8 cellular contexts compared by ENCODE assay signal in genomic region chr12:70049596-70050360, GRCh38.
DNase-seq lines count a peak whose midpoint lies in the region; ATAC-seq and TF ChIP-seq lines count a peak whose summit lies in the region.

No MANE protein-coding gene starts in this region.

- H3K4me1 ChIP-seq in upper lobe of right lung (no peaks in the 10 kb centered on the region), SJCRH30 (no peaks in the 10 kb centered on the region)

- no peaks in the 10 kb centered on the region for H3K36me3 Mint-ChIP-seq in central memory CD8-positive, alpha-beta T cell (ENCODE audit: insufficient read depth)

- no peak overlapping the region for H3K27ac ChIP-seq in upper lobe of right lung
- no peak overlapping the region for H3K27ac ChIP-seq in SJCRH30

- H3K4me3 Mint-ChIP-seq in central memory CD8-positive, alpha-beta T cell = peak overlapping the region; percentile 7

- no peaks in the 10 kb centered on the region for H3K9me3 Mint-ChIP-seq in central memory CD8-positive, alpha-beta T cell

- H3K27ac Mint-ChIP-seq in central memory CD8-positive, alpha-beta T cell (ENCODE audit: low read depth) = peak overlapping the region; percentile 64

- DNase-seq in GM10266 (ENCODE audit: extremely low spot score) = peak; percentile 45
- peak; percentile 29 for DNase-seq in GM20000 (ENCODE audit: low spot score)
- DNase-seq in central memory CD8-positive, alpha-beta T cell (ENCODE audit: low spot score in 2 of 2) = peak in 1 of 2 donors; percentile 51
- DNase-seq in upper lobe of right lung = no peak
- DNase-seq in G401 (ENCODE audit: low spot score) = no peak
- DNase-seq in SJCRH30 = no peak
- no peak for DNase-seq in SW480 (ENCODE audit: low spot score)

- H3K36me3 ChIP-seq in upper lobe of right lung = no peaks in the 10 kb centered on the region
- no peaks in the 10 kb centered on the region for H3K36me3 ChIP-seq in SJCRH30

- H3K4me3 ChIP-seq in upper lobe of right lung (no peak overlapping the region), SJCRH30 (no peak overlapping the region)

- peak; percentile 97 for ATAC-seq in HG03469 (IDR thresholded peaks at IDR 0.05; ENCODE audit: unreplicated experiment)
- ATAC-seq in central memory CD8-positive, alpha-beta T cell (replicated peaks; ENCODE audit: extremely low read depth, poor library complexity, severe bottlenecking) = peak; percentile 96
- ATAC-seq in upper lobe of right lung = peak; percentile 65

- H3K27me3 ChIP-seq in upper lobe of right lung (no peaks in the 10 kb centered on the region), SJCRH30 (no peaks in the 10 kb centered on the region)

- TF ChIP-seq CTCF in GM10266 (IDR thresholded peaks at IDR 0.05; ENCODE audit: control insufficient read depth, insufficient read depth, low read depth, missing control alignments) = no peak
- no peak for TF ChIP-seq CTCF in GM20000 (IDR thresholded peaks at IDR 0.05; ENCODE audit: extremely low read depth, missing control alignments)
- no peak for TF ChIP-seq CTCF in upper lobe of right lung (IDR thresholded peaks at IDR 0.05)

- intact Hi-C loops in upper lobe of right lung (cut with DNase I) = no loop called here

- in situ Hi-C loops in G401 (cut with HindIII; ENCODE audit: low sequenced_read_pairs) = no loop called here

- H3K4me1 Mint-ChIP-seq in central memory CD8-positive, alpha-beta T cell = peaks cover 21% of the 10 kb centered on the region

- no peaks in the 10 kb centered on the region for H3K9me3 ChIP-seq in upper lobe of right lung
- no peaks in the 10 kb centered on the region for H3K9me3 ChIP-seq in SJCRH30 (replicated peaks)

- H3K27me3 Mint-ChIP-seq in central memory CD8-positive, alpha-beta T cell = peaks cover 7% of the 10 kb centered on the region

Comparison
In these comparisons a context has a peak if more than half of its experiments do, and no peak if none do; other contexts are left out.
1. DNase-seq: peak in GM10266 (single experiment) and GM20000 (single experiment); none in upper lobe of right lung (single experiment), G401 (single experiment), SJCRH30 (0 of 2) and SW480 (single experiment).
2. Peak in every context shown above with its lines, with median percentiles within 50 percentile points of each other: ATAC-seq.